ENCODE assay signal across 14 cellular contexts in the genomic region with DNA sequence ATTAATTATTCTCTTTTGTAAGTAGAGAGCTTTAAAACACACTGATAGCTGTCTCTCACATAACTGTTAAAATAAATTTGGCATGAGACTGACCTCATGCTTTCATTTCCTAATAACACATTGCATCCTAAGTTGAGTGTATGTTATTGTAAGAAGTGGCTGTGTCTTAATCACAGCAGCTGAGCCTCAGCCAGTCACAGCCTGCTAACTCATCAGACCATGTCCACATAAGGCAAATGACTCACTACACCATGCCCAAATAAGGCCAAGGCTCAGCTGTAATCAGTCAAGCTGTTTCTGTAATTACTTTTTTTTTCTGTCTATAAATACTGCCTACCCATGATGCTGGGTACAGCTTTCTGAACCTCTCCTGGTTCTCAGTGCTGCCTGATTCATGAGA.
DNase-seq lines count a peak whose midpoint lies in the region; ATAC-seq, FAIRE-seq and TF ChIP-seq lines count a peak whose summit lies in the region.
"Had no signal": no experiment of that assay in that cellular context is flagged by ENCODE, and none has a peak within 500 bp of the region (broad histone marks: within the 10 kb centered on the region; RNA-seq: fewer than 3 reads in every experiment).

No MANE protein-coding gene starts in this region.

- H2BK15ac ChIP-seq in IMR-90 (ENCODE audit: low read depth, low read length) (no peak overlapping the region), H1 (ENCODE audit: low read length) (no peak overlapping the region)

- no peak overlapping the region for H2BK12ac ChIP-seq in H1 (ENCODE audit: low read depth, low read length)

- H3K36me3 Mint-ChIP-seq in type B pancreatic cell: no peaks in the 10 kb centered on the region
- H3K36me3 Mint-ChIP-seq: activated naive CD4-positive, alpha-beta T cell treated with anti-CD3 and anti-CD28 coated beads, Interleukin-2, amount 50 U/mL, for 72 hours had no signal

- no peaks in the 10 kb centered on the region for H3K27me3 ChIP-seq in IMR-90 (ENCODE audit: control insufficient read depth, insufficient read depth, low read length)
- no peaks in the 10 kb centered on the region for H3K27me3 ChIP-seq in H1 (replicated peaks in 1 of 4; ENCODE audit: control insufficient read depth in 3 of 4, extremely low read depth in 1 of 4, insufficient read depth in 3 of 4, low read length in 3 of 4)

- H2BK20ac ChIP-seq in IMR-90 (ENCODE audit: low read depth, low read length): no peak overlapping the region
- no peak overlapping the region for H2BK20ac ChIP-seq in H1 (ENCODE audit: low read length)

- ATAC-seq in GM21390 (IDR thresholded peaks at IDR 0.05; ENCODE audit: unreplicated experiment) (peak; percentile 72), IMR-90 (ENCODE audit: low read depth) (no peak)
- ATAC-seq: activated naive CD4-positive, alpha-beta T cell treated with anti-CD3 and anti-CD28 coated beads, Interleukin-2, amount 50 U/mL, for 72 hours had no signal

- H3K56ac ChIP-seq in IMR-90 (ENCODE audit: extremely low read depth, insufficient read depth, low read length) (no peak overlapping the region), H1 (replicated peaks; ENCODE audit: insufficient read length, low read depth, low read length) (no peak overlapping the region)

- H3K27ac ChIP-seq in IMR-90 (ENCODE audit: insufficient read depth, low read length): no peak overlapping the region
- H3K27ac ChIP-seq in H1 (ENCODE audit: low read depth, low read length): no peak overlapping the region
- H3K27ac ChIP-seq: HL-60, VCaP had no signal

- no peak overlapping the region for H3K4me3 Mint-ChIP-seq in type B pancreatic cell
- H3K4me3 Mint-ChIP-seq: B cell had no signal

- TF ChIP-seq CTCF in IMR-90 (conservative IDR thresholded peaks at IDR 0.05; ENCODE audit: low read depth, low read length) (no peak), H1 (IDR thresholded peaks at IDR 0.05; ENCODE audit: control extremely low read depth in 1 of 3, insufficient read depth in 1 of 3, low read depth in 1 of 3, low read length in 3 of 3) (no peak), type B pancreatic cell (conservative IDR thresholded peaks at IDR 0.05) (no peak)

- H3K79me2 ChIP-seq in H1 (ENCODE audit: control insufficient read depth in 1 of 2, insufficient read depth in 2 of 2, low read length in 2 of 2): no peaks in the 10 kb centered on the region

- no peaks in the 10 kb centered on the region for H3K9me3 Mint-ChIP-seq in type B pancreatic cell

- H4K8ac ChIP-seq in IMR-90 (ENCODE audit: low read depth in 2 of 2, low read length in 2 of 2): no peak overlapping the region
- H4K8ac ChIP-seq in H1 (ENCODE audit: extremely low read depth, insufficient read depth, low read length): no peak overlapping the region

- 0 out of 2 replicates have a peak, but pooled peaks cover 2% of the 10 kb centered on the region for H3K9me3 ChIP-seq in IMR-90 (ENCODE audit: control insufficient read depth, insufficient read depth, low read length)
- H3K9me3 ChIP-seq in H1 (ENCODE audit: insufficient read depth in 2 of 2, low read depth in 1 of 2, low read length in 1 of 2): no peaks in the 10 kb centered on the region

- H3K9me1 ChIP-seq in IMR-90 (ENCODE audit: insufficient read depth, low read length): no peaks in the 10 kb centered on the region

- H2BK120ac ChIP-seq in IMR-90 (ENCODE audit: low read depth, low read length) (no peak overlapping the region), H1 (replicated peaks; ENCODE audit: low read depth, low read length) (no peak overlapping the region)

- no peak overlapping the region for H2AFZ ChIP-seq in IMR-90 (replicated peaks; ENCODE audit: low read length, poor library complexity)
- H2AFZ ChIP-seq in H1 (ENCODE audit: low read length): no peak overlapping the region

- CTCF ChIA-PET in IMR-90 (lab: Yijun Ruan, JAX): no interaction called here
- CTCF ChIA-PET in H1 (lab: Charles Lee; ENCODE audit: partially characterized antibody): interaction anchor here (0.6 to 1.0 kb wide), 2 partner anchors 15 to 370 kb away, joined by 3 to 4 read pairs; no protein-coding TSS in a partner anchor

- H4K20me1 ChIP-seq in IMR-90 (ENCODE audit: insufficient read depth, low read length) (no peaks in the 10 kb centered on the region), H1 (replicated peaks in 1 of 2; ENCODE audit: control insufficient read depth in 1 of 2, insufficient read depth in 2 of 2, low read length in 2 of 2) (no peaks in the 10 kb centered on the region)

- TF ChIP-seq POLR2A in IMR-90 (IDR thresholded peaks at IDR 0.05; ENCODE audit: low read depth, low read length): no peak
- TF ChIP-seq POLR2A in H1 (IDR thresholded peaks at IDR 0.05; ENCODE audit: control extremely low read depth in 1 of 2, low read depth in 2 of 2, low read length in 2 of 2): no peak
- TF ChIP-seq POLR2A in GM12892 (IDR thresholded peaks at IDR 0.05; ENCODE audit: low read depth, low read length): no peak

- in situ Hi-C loops in ACHN (cut with HindIII; ENCODE audit: low pct_ligation_motif_present, low pct_unique_long_range_greater_than_20kb, low sequenced_read_pairs) (no loop called here), IMR-90 (cut with MboI; ENCODE audit: low sequenced_read_pairs) (no loop called here)

- no peak overlapping the region for H3K4ac ChIP-seq in IMR-90 (ENCODE audit: low read depth, low read length)
- no peak overlapping the region for H3K4ac ChIP-seq in H1 (replicated peaks; ENCODE audit: insufficient read length, low read depth, low read length)

- no TSS peak for BruUV-seq in IMR-90 (replicated peaks; lab: Mats Ljungman, UMichigan)

- no peaks in the 10 kb centered on the region for H3K79me1 ChIP-seq in IMR-90 (ENCODE audit: low read depth in 1 of 2, low read length in 2 of 2)
- no peaks in the 10 kb centered on the region for H3K79me1 ChIP-seq in H1 (ENCODE audit: low read depth, low read length)

- intact Hi-C loops in IMR-90 (cut with micrococcal nuclease): no loop called here

- no peak overlapping the region for H3K9ac ChIP-seq in IMR-90 (ENCODE audit: low read depth, low read length)
- no peak overlapping the region for H3K9ac ChIP-seq in H1 (replicated peaks in 1 of 4; ENCODE audit: extremely low read depth in 1 of 4, low read depth in 3 of 4, low read length in 3 of 4)

- H3K14ac ChIP-seq in IMR-90 (replicated peaks; ENCODE audit: low read depth, low read length): no peak overlapping the region
- H3K14ac ChIP-seq in H1 (ENCODE audit: insufficient read length): no peak overlapping the region

- dilution Hi-C loops in IMR-90 (cut with HindIII; ENCODE audit: low sequenced_read_pairs, unreplicated experiment): no loop called here

- H2AK9ac ChIP-seq in IMR-90 (replicated peaks; ENCODE audit: low read depth, low read length, poor library complexity): no peak overlapping the region

- H4K5ac ChIP-seq in IMR-90 (ENCODE audit: low read depth, low read length) (no peak overlapping the region), H1 (ENCODE audit: insufficient read length, low read depth, low read length) (no peak overlapping the region)

- no peaks in the 10 kb centered on the region for H3K4me1 ChIP-seq in IMR-90 (ENCODE audit: control insufficient read depth, insufficient read depth, low read length)
- H3K4me1 ChIP-seq in H1 (replicated peaks in 1 of 4; ENCODE audit: control insufficient read depth in 3 of 4, insufficient read depth in 4 of 4, low read length in 3 of 4): no peaks in the 10 kb centered on the region

- H4K91ac ChIP-seq in IMR-90 (ENCODE audit: insufficient read depth, low read depth, low read length) (no peak overlapping the region), H1 (replicated peaks; ENCODE audit: insufficient read length, low read length) (no peak overlapping the region)

- H3K18ac ChIP-seq in IMR-90 (ENCODE audit: low read depth, low read length): no peak overlapping the region
- H3K18ac ChIP-seq in H1 (ENCODE audit: extremely low read depth, low read length): no peak overlapping the region

- H3K4me1 Mint-ChIP-seq in type B pancreatic cell (ENCODE audit: unreplicated experiment): no peaks in the 10 kb centered on the region
- H3K4me1 Mint-ChIP-seq: B cell had no signal

- peak; percentile 71 for DNase-seq in ACHN
- peak; percentile 18 for DNase-seq in IMR-90
- DNase-seq in H1 (ENCODE audit: low read depth in 1 of 2, low spot score in 2 of 2): no peak
- no peak for DNase-seq in NCI-H510A treated with DMSO at 0.1 percent for 48 hours (lab: John Stamatoyannopoulos, UW)
- DNase-seq in ureter (ENCODE audit: low spot score): no peak
- no peak for DNase-seq in GM12892 (ENCODE audit: insufficient read length)
- no peak for DNase-seq in type B pancreatic cell (ENCODE audit: extremely low spot score, unreplicated experiment)
- DNase-seq: stimulated activated CD4-positive, alpha-beta T cell treated with anti-CD3 and anti-CD28 coated beads, Interleukin-4, amount 100 ng/mL, for 4 hours; trophoblast cell had no signal

- FAIRE-seq in H1 (lab: Jason Lieb, UNC) (no peak), GM12892 (lab: Jason Lieb, UNC) (no peak)

- H2BK5ac ChIP-seq in IMR-90 (ENCODE audit: low read depth, low read length, poor library complexity, severe bottlenecking): no peak overlapping the region
- H2BK5ac ChIP-seq in H1 (ENCODE audit: low read depth, low read length): no peak overlapping the region

- POLR2A ChIA-PET in IMR-90 (lab: Charles Lee; ENCODE audit: unreplicated experiment): no interaction called here
- POLR2A ChIA-PET in H1 (lab: Charles Lee; ENCODE audit: partially characterized antibody): no interaction called here

- no peak overlapping the region for H3K4me3 ChIP-seq in IMR-90 (ENCODE audit: insufficient read depth, low read depth, low read length)
- no peak overlapping the region for H3K4me3 ChIP-seq in H1 (ENCODE audit: extremely low read depth in 1 of 4, insufficient read depth in 2 of 4, low read depth in 3 of 4, low read length in 4 of 4)

- no peaks in the 10 kb centered on the region for H3K23me2 ChIP-seq in H1 (ENCODE audit: low read depth, low read length)

- H2AK5ac ChIP-seq in IMR-90 (ENCODE audit: low read depth, low read length) (no peak overlapping the region), H1 (ENCODE audit: low read depth, low read length) (no peak overlapping the region)

- H3K27me3 Mint-ChIP-seq in type B pancreatic cell: no peaks in the 10 kb centered on the region

- H3K4me2 ChIP-seq in IMR-90 (ENCODE audit: low read depth, low read length) (no peak overlapping the region), H1 (ENCODE audit: insufficient read depth in 1 of 2, low read depth in 2 of 2, low read length in 2 of 2) (no peak overlapping the region)

- no peak for TF ChIP-seq RAD21 in IMR-90 (IDR thresholded peaks at IDR 0.05; ENCODE audit: low read length)
- no peak for TF ChIP-seq RAD21 in H1 (IDR thresholded peaks at IDR 0.05 in 1 of 2, conservative IDR thresholded peaks at IDR 0.05 in 1 of 2; ENCODE audit: low read depth in 2 of 2, low read length in 2 of 2)

- no peak overlapping the region for H3K27ac Mint-ChIP-seq in type B pancreatic cell
- H3K27ac Mint-ChIP-seq: activated naive CD4-positive, alpha-beta T cell treated with anti-CD3 and anti-CD28 coated beads, Interleukin-2, amount 50 U/mL, for 72 hours; B cell had no signal

- H3K23ac ChIP-seq in IMR-90 (ENCODE audit: low read depth, low read length) (no peak overlapping the region), H1 (ENCODE audit: insufficient read length) (no peak overlapping the region)

- no peak for TF ChIP-seq EP300 in H1 (IDR thresholded peaks at IDR 0.05; ENCODE audit: borderline replicate concordance in 1 of 2, low read depth in 2 of 2, low read length in 2 of 2)

- H3K36me3 ChIP-seq in IMR-90 (ENCODE audit: control insufficient read depth, insufficient read depth, low read length) (no peaks in the 10 kb centered on the region), H1 (ENCODE audit: control insufficient read depth in 2 of 4, insufficient read depth in 4 of 4, low read length in 3 of 4) (no peaks in the 10 kb centered on the region)

Comparison
In these comparisons a context has a peak if more than half of its experiments do, and no peak if none do; other contexts are left out.
1. DNase-seq: peak in ACHN (single experiment) and IMR-90 (single experiment); none in H1 (0 of 2), NCI-H510A treated with DMSO at 0.1 percent for 48 hours (single experiment), ureter (single experiment), GM12892 (single experiment) and type B pancreatic cell (single experiment).